In genomic region chr10:105017116-105017515, GRCh38 we compare ENCODE assay signal across 17 cellular contexts.
DNase-seq lines count a peak whose midpoint lies in the region; TF ChIP-seq lines count a peak whose summit lies in the region.
"Had no signal": no experiment of that assay in that cellular context is flagged by ENCODE, and none has a peak within 500 bp of the region (broad histone marks: within the 10 kb centered on the region; RNA-seq: fewer than 3 reads in every experiment).

No MANE protein-coding gene starts in this region.

- H3K9me3 ChIP-seq in SK-N-SH = peaks cover 9% of the 10 kb centered on the region; the same call in 1 of the 2 replicates
- H3K9me3 ChIP-seq: stomach had no signal

- no peak overlapping the region for H3K4me3 Mint-ChIP-seq in activated CD4-positive, alpha-beta memory T cell treated with anti-CD3 and anti-CD28 coated beads for 36 hours
- no peak overlapping the region for H3K4me3 Mint-ChIP-seq in activated CD4-positive, alpha-beta memory T cell treated with anti-CD3 and anti-CD28 coated beads, Interleukin-2, amount 10 ng/mL, durations not matched to agents 7 days and 5 days
- no peak overlapping the region for H3K4me3 Mint-ChIP-seq in nephron progenitor cell
- H3K4me3 Mint-ChIP-seq: CD4-positive, alpha-beta memory T cell had no signal

- TF ChIP-seq RAD21 in SK-N-SH (IDR thresholded peaks at IDR 0.05; ENCODE audit: low read length) = no peak

- no peaks in the 10 kb centered on the region for H4K20me1 ChIP-seq in SK-N-SH (ENCODE audit: insufficient read depth)

- H3F3A ChIP-seq in SK-N-SH (replicated peaks; ENCODE audit: insufficient read depth) = no peaks in the 10 kb centered on the region

- H3K79me2 ChIP-seq in SK-N-SH (ENCODE audit: insufficient read depth) = no peaks in the 10 kb centered on the region

- POLR2A ChIA-PET in activated CD4-positive, alpha-beta memory T cell treated with anti-CD3 and anti-CD28 coated beads for 36 hours (lab: Charles Lee) = no interaction called here
- POLR2A ChIA-PET in activated CD4-positive, alpha-beta memory T cell treated with anti-CD3 and anti-CD28 coated beads, Interleukin-2, amount 10 ng/mL, durations not matched to agents 7 days and 5 days (lab: Charles Lee) = no interaction called here
- POLR2A ChIA-PET in SK-N-SH (lab: Yijun Ruan, JAX) = no interaction called here

- H3K36me3 Mint-ChIP-seq in activated CD4-positive, alpha-beta memory T cell treated with anti-CD3 and anti-CD28 coated beads for 36 hours = no peaks in the 10 kb centered on the region
- no peaks in the 10 kb centered on the region for H3K36me3 Mint-ChIP-seq in activated CD4-positive, alpha-beta memory T cell treated with anti-CD3 and anti-CD28 coated beads, Interleukin-2, amount 10 ng/mL, durations not matched to agents 7 days and 5 days (ENCODE audit: low read depth)
- no peaks in the 10 kb centered on the region for H3K36me3 Mint-ChIP-seq in nephron progenitor cell (ENCODE audit: low read depth)
- H3K36me3 Mint-ChIP-seq: CD4-positive, alpha-beta memory T cell had no signal

- peaks cover 2% of the 10 kb centered on the region for H3K4me1 Mint-ChIP-seq in activated CD4-positive, alpha-beta memory T cell treated with anti-CD3 and anti-CD28 coated beads for 36 hours (ENCODE audit: low read depth)
- H3K4me1 Mint-ChIP-seq in activated CD4-positive, alpha-beta memory T cell treated with anti-CD3 and anti-CD28 coated beads, Interleukin-2, amount 10 ng/mL, durations not matched to agents 7 days and 5 days = no peaks in the 10 kb centered on the region
- no peaks in the 10 kb centered on the region for H3K4me1 Mint-ChIP-seq in nephron progenitor cell
- H3K4me1 Mint-ChIP-seq: CD4-positive, alpha-beta memory T cell had no signal

- H3K36me3 ChIP-seq in SK-N-SH (replicated peaks in 1 of 2; ENCODE audit: control insufficient read depth in 1 of 2, insufficient read depth in 2 of 2, low read length in 1 of 2) = no peaks in the 10 kb centered on the region
- H3K36me3 ChIP-seq: cardiac muscle cell, left ventricle myocardium inferior, stomach had no signal

- H3K4me2 ChIP-seq in SK-N-SH = no peak overlapping the region

- H3K4me1 ChIP-seq in SK-N-SH (ENCODE audit: control insufficient read depth in 1 of 2, insufficient read depth in 2 of 2, low read depth in 1 of 2, low read length in 1 of 2) = no peaks in the 10 kb centered on the region
- H3K4me1 ChIP-seq: left ventricle myocardium inferior, stomach had no signal

- no peaks in the 10 kb centered on the region for H3K27me3 ChIP-seq in SK-N-SH (ENCODE audit: insufficient read depth)
- H3K27me3 ChIP-seq: cardiac muscle cell, stomach had no signal

- no peak overlapping the region for H3K27ac ChIP-seq in SK-N-SH (ENCODE audit: low read depth in 2 of 2, low read length in 1 of 2)
- H3K27ac ChIP-seq: cardiac muscle cell, left ventricle myocardium inferior, stomach had no signal

- CTCF ChIA-PET in activated CD4-positive, alpha-beta memory T cell treated with anti-CD3 and anti-CD28 coated beads for 36 hours (lab: Charles Lee) = no interaction called here
- CTCF ChIA-PET in activated CD4-positive, alpha-beta memory T cell treated with anti-CD3 and anti-CD28 coated beads, Interleukin-2, amount 10 ng/mL, durations not matched to agents 7 days and 5 days (lab: Charles Lee) = no interaction called here
- CTCF ChIA-PET in SK-N-SH (lab: Yijun Ruan, JAX) = no interaction called here

- WGBS in SK-N-SH (ENCODE audit: low lambda C conversion rate) = 20% methylated on average over 2 of the region's 2 CpGs

- no peak for TF ChIP-seq EP300 in SK-N-SH (IDR thresholded peaks at IDR 0.05; ENCODE audit: borderline replicate concordance in 1 of 2, low read depth in 1 of 2, low read length in 1 of 2)

- no peaks in the 10 kb centered on the region for H3K27me3 Mint-ChIP-seq in activated CD4-positive, alpha-beta memory T cell treated with anti-CD3 and anti-CD28 coated beads for 36 hours
- H3K27me3 Mint-ChIP-seq in activated CD4-positive, alpha-beta memory T cell treated with anti-CD3 and anti-CD28 coated beads, Interleukin-2, amount 10 ng/mL, durations not matched to agents 7 days and 5 days = no peaks in the 10 kb centered on the region
- H3K27me3 Mint-ChIP-seq in nephron progenitor cell (ENCODE audit: low read depth, poor library complexity) = no peaks in the 10 kb centered on the region
- H3K27me3 Mint-ChIP-seq: CD4-positive, alpha-beta memory T cell had no signal

- no peak overlapping the region for H2AFZ ChIP-seq in SK-N-SH (ENCODE audit: low read depth)

- TF ChIP-seq CTCF in SK-N-SH (IDR thresholded peaks at IDR 0.05) (no peak), nephron progenitor cell (IDR thresholded peaks at IDR 0.05) (no peak)

- no peak overlapping the region for H3K27ac Mint-ChIP-seq in activated CD4-positive, alpha-beta memory T cell treated with anti-CD3 and anti-CD28 coated beads for 36 hours
- H3K27ac Mint-ChIP-seq in activated CD4-positive, alpha-beta memory T cell treated with anti-CD3 and anti-CD28 coated beads, Interleukin-2, amount 10 ng/mL, durations not matched to agents 7 days and 5 days = no peak overlapping the region
- H3K27ac Mint-ChIP-seq in nephron progenitor cell = no peak overlapping the region
- H3K27ac Mint-ChIP-seq: CD4-positive, alpha-beta memory T cell had no signal

- no peak overlapping the region for H3K4me3 ChIP-seq in Jurkat, Clone E6-1 (ENCODE audit: low read length)
- H3K4me3 ChIP-seq in skeletal muscle cell (ENCODE audit: low read depth, low read length) = no peak overlapping the region
- no peak overlapping the region for H3K4me3 ChIP-seq in SK-N-SH (ENCODE audit: low read depth in 2 of 2, low read length in 1 of 2)
- H3K4me3 ChIP-seq: cardiac muscle cell, left ventricle myocardium inferior, stomach had no signal

- H3K9me2 ChIP-seq in SK-N-SH = no peaks in the 10 kb centered on the region

- intact Hi-C loops in activated CD4-positive, alpha-beta memory T cell treated with anti-CD3 and anti-CD28 coated beads for 36 hours (cut with micrococcal nuclease) = no loop called here

- H3K9me3 Mint-ChIP-seq in activated CD4-positive, alpha-beta memory T cell treated with anti-CD3 and anti-CD28 coated beads for 36 hours = no peaks in the 10 kb centered on the region
- no peaks in the 10 kb centered on the region for H3K9me3 Mint-ChIP-seq in activated CD4-positive, alpha-beta memory T cell treated with anti-CD3 and anti-CD28 coated beads, Interleukin-2, amount 10 ng/mL, durations not matched to agents 7 days and 5 days
- no peaks in the 10 kb centered on the region for H3K9me3 Mint-ChIP-seq in nephron progenitor cell

- DNase-seq in activated CD4-positive, alpha-beta memory T cell treated with anti-CD3 and anti-CD28 coated beads for 36 hours = peak; percentile 13
- no peak for DNase-seq in activated CD4-positive, alpha-beta memory T cell treated with anti-CD3 and anti-CD28 coated beads, Interleukin-2, amount 10 ng/mL, durations not matched to agents 7 days and 5 days
- peak; percentile 7 for DNase-seq in Jurkat, Clone E6-1 (ENCODE audit: low read depth, low spot score)
- DNase-seq in astrocyte of the hippocampus (ENCODE audit: low read depth, low spot score) (peak; percentile 57), skeletal muscle cell (ENCODE audit: low read depth) (peak; percentile 1), SK-N-SH (no peak), SW 1271 (lab: John Stamatoyannopoulos, UW) (no peak), nephron progenitor cell (no peak)
- DNase-seq: activated CD4-positive, alpha-beta T cell treated with anti-CD3 and anti-CD28 coated beads for 4 hours; activated effector memory CD4-positive, alpha-beta T cell treated with anti-CD3 and anti-CD28 coated beads, Interleukin-2, amount 50 U/mL, for 16 hours; CD4-positive, alpha-beta memory T cell; left ventricle myocardium inferior; NCI-H2029 treated with DMSO at 0.1 percent for 48 hours; NCI-H510A; SHP77; stomach had no signal

- no peak overlapping the region for H3K9ac ChIP-seq in SK-N-SH

TF ChIP-seq in SK-N-SH, 30 proteins besides CTCF, POLR2A, EP300 and RAD21:
- no peak for TF ChIP-seq MXI1 (IDR thresholded peaks at IDR 0.05; ENCODE audit: low read depth, low read length)
- TF ChIP-seq, protein P1, sequence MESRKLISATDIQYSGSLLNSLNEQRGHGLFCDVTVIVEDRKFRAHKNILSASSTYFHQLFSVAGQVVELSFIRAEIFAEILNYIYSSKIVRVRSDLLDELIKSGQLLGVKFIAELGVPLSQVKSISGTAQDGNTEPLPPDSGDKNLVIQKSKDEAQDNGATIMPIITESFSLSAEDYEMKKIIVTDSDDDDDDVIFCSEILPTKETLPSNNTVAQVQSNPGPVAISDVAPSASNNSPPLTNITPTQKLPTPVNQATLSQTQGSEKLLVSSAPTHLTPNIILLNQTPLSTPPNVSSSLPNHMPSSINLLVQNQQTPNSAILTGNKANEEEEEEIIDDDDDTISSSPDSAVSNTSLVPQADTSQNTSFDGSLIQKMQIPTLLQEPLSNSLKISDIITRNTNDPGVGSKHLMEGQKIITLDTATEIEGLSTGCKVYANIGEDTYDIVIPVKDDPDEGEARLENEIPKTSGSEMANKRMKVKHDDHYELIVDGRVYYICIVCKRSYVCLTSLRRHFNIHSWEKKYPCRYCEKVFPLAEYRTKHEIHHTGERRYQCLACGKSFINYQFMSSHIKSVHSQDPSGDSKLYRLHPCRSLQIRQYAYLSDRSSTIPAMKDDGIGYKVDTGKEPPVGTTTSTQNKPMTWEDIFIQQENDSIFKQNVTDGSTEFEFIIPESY (IDR thresholded peaks at IDR 0.05; ENCODE audit: borderline replicate concordance, low read depth) = no peak
- TF ChIP-seq POLR2AphosphoS5 (IDR thresholded peaks at IDR 0.05; ENCODE audit: low read depth, low read length) = no peak
- no peak for TF ChIP-seq EZH2phosphoT487 (IDR thresholded peaks at IDR 0.05; ENCODE audit: borderline replicate concordance, low read depth)

Comparison
In these comparisons a context has a peak if more than half of its experiments do, and no peak if none do; other contexts are left out.
1. DNase-seq: peak in activated CD4-positive, alpha-beta memory T cell treated with anti-CD3 and anti-CD28 coated beads for 36 hours (single experiment), Jurkat, Clone E6-1 (single experiment), astrocyte of the hippocampus (single experiment) and skeletal muscle cell (single experiment); none in activated CD4-positive, alpha-beta memory T cell treated with anti-CD3 and anti-CD28 coated beads, Interleukin-2, amount 10 ng/mL, durations not matched to agents 7 days and 5 days (single experiment), SK-N-SH (single experiment), SW 1271 (0 of 2) and nephron progenitor cell (single experiment).